ENCODE assay signal across 1 cellular context in the genomic region with DNA sequence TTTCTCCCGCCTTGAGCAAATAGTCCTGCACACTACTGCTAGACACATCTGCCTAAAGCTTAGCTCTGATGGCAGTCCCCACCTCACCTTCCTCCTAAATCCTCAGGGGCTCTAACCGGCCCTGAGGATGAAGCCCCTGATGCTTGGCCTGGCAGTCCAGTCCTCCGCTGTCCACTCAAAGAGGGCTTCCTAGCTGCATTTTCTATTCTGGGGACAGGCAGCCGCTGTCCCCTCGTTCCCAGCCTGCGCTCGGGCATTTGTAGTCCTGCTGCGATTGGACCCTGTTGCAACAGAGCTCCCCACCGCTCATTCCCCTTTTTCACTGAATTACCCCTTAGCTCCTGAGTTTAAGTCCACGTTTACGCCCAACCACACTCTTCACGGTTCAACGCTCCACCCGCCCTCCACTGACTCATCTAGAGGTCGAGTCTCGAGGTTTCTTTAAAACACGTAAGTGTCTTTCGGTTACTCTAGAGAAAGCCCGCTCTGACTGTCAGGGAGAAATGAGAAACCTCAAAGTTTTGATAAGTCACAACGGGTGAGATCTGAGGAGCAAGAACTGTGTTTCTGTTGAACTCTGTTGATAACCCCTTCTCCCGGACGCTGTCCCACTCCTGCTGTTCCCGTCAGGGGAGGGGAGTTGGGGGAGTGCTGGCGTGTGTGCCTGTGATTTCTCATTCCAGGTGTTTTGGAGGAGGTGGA.
TF ChIP-seq lines count a peak whose summit lies in the region.

No MANE protein-coding gene starts in this region.

TF ChIP-seq in GM12878, 131 proteins besides CTCF, POLR2A, EP300 and RAD21 (continues in another document):
- TF ChIP-seq ESRRA (IDR thresholded peaks at IDR 0.05; ENCODE audit: low read length) (no peak), NR2F1 (conservative IDR thresholded peaks at IDR 0.05) (peak; percentile 79), ATF7 (IDR thresholded peaks at IDR 0.05; ENCODE audit: low read depth) (peak; percentile 86), CREB1 (IDR thresholded peaks at IDR 0.05; ENCODE audit: low read depth) (peak; percentile 75), FOXK2 (IDR thresholded peaks at IDR 0.05) (no peak), SMAD1 (IDR thresholded peaks at IDR 0.05; ENCODE audit: low read depth, partially characterized antibody) (peak; percentile 93), YY1 (IDR thresholded peaks at IDR 0.05; ENCODE audit: low read depth, low read length) (no peak), GABPA (IDR thresholded peaks at IDR 0.05; ENCODE audit: low read depth) (peak; percentile 57), MYC (IDR thresholded peaks at IDR 0.05; ENCODE audit: insufficient read depth, insufficient read length, insufficient replicate concordance, low read length, severe bottlenecking) (no peak), USF2 (IDR thresholded peaks at IDR 0.05; ENCODE audit: borderline replicate concordance, low read depth, low read length) (no peak), SIX5 (IDR thresholded peaks at IDR 0.05; ENCODE audit: low read depth, low read length, severe bottlenecking) (no peak), HCFC1 (IDR thresholded peaks at IDR 0.05; ENCODE audit: low read length) (no peak), NBN (IDR thresholded peaks at IDR 0.05) (peak; percentile 58; the same call in 1 of the 2 replicates), TCF3 (IDR thresholded peaks at IDR 0.05; ENCODE audit: borderline replicate concordance, insufficient read depth, low read depth, low read length) (peak; percentile 92; the same call in 1 of the 2 replicates), PAX5 (IDR thresholded peaks at IDR 0.05; ENCODE audit: borderline replicate concordance, low read depth, low read length) (peak; percentile 98), MAX (IDR thresholded peaks at IDR 0.05; ENCODE audit: low read depth, low read length) (no peak), SUPT20H (IDR thresholded peaks at IDR 0.05; ENCODE audit: borderline replicate concordance, control insufficient read depth, low read depth, low read length) (no peak), ZNF274 (IDR thresholded peaks at IDR 0.05; ENCODE audit: insufficient read depth, insufficient read length) (no peak), CHD1 (IDR thresholded peaks at IDR 0.05; ENCODE audit: low read depth, low read length) (no peak; the same call in 1 of the 2 replicates), ZBTB11 (CRISPR knock-in tag; IDR thresholded peaks at IDR 0.05) (no peak; the same call in 1 of the 2 replicates), BRCA1 (IDR thresholded peaks at IDR 0.05; ENCODE audit: low read depth, low read length) (no peak), ZSCAN29 (IDR thresholded peaks at IDR 0.05) (no peak), IKZF2 (IDR thresholded peaks at IDR 0.05) (peak in 1 of 2 experiments; percentile 78; a peak in 2 of 4 replicates), IRF4 (IDR thresholded peaks at IDR 0.05; ENCODE audit: low read depth, low read length) (peak; percentile 70; the same call in 1 of the 2 replicates), SREBF1 (IDR thresholded peaks at IDR 0.05; ENCODE audit: low read length) (no peak), BCLAF1 (IDR thresholded peaks at IDR 0.05) (no peak), ZNF24 (IDR thresholded peaks at IDR 0.05) (0 out of 2 replicates have a peak, but pooled peaks have one; percentile 14), TARDBP (IDR thresholded peaks at IDR 0.05; ENCODE audit: borderline replicate concordance) (peak; percentile 76; the same call in 1 of the 2 replicates), CHD4 (IDR thresholded peaks at IDR 0.05) (no peak), SRF (IDR thresholded peaks at IDR 0.05; ENCODE audit: low read depth in 2 of 2, low read length in 2 of 2) (0 out of 4 replicates have a peak, but pooled peaks of 1 of the 2 experiments have one; percentile 47), TCF12 (IDR thresholded peaks at IDR 0.05; ENCODE audit: low read depth, low read length) (no peak), FOS (IDR thresholded peaks at IDR 0.05; ENCODE audit: borderline replicate concordance, extremely low read depth, insufficient read length) (no peak), ZNF207 (IDR thresholded peaks at IDR 0.05; ENCODE audit: borderline replicate concordance) (0 out of 2 replicates have a peak, but pooled peaks have one; percentile 65), NRF1 (conservative IDR thresholded peaks at IDR 0.05; ENCODE audit: low read depth, low read length) (no peak), KLF5 (IDR thresholded peaks at IDR 0.05; ENCODE audit: partially characterized antibody) (no peak), NR2C1 (IDR thresholded peaks at IDR 0.05) (no peak), SIN3A (IDR thresholded peaks at IDR 0.05; ENCODE audit: low read depth, low read length) (no peak), HDAC6 (IDR thresholded peaks at IDR 0.05; ENCODE audit: unreplicated experiment) (no peak), TCF7 (IDR thresholded peaks at IDR 0.05; ENCODE audit: borderline replicate concordance) (no peak; the same call in none of the 2 replicates), PML (IDR thresholded peaks at IDR 0.05; ENCODE audit: low read length) (peak; percentile 91), ZBED1 (IDR thresholded peaks at IDR 0.05; ENCODE audit: borderline replicate concordance) (peak; percentile 88; the same call in 1 of the 2 replicates), CBFB (IDR thresholded peaks at IDR 0.05; ENCODE audit: low read depth) (peak; percentile 85), NFIC (IDR thresholded peaks at IDR 0.05; ENCODE audit: low read depth, low read length) (peak; percentile 99), EGR1 (IDR thresholded peaks at IDR 0.05; ENCODE audit: borderline replicate concordance in 1 of 2, low read depth in 2 of 2, low read length in 2 of 2) (peak in 1 of 2 experiments; percentile 9; a peak in 1 of 3 replicates), BACH1 (IDR thresholded peaks at IDR 0.05; ENCODE audit: borderline replicate concordance) (0 out of 2 replicates have a peak, but pooled peaks have one; percentile 70)
- TF ChIP-seq, protein P1, sequence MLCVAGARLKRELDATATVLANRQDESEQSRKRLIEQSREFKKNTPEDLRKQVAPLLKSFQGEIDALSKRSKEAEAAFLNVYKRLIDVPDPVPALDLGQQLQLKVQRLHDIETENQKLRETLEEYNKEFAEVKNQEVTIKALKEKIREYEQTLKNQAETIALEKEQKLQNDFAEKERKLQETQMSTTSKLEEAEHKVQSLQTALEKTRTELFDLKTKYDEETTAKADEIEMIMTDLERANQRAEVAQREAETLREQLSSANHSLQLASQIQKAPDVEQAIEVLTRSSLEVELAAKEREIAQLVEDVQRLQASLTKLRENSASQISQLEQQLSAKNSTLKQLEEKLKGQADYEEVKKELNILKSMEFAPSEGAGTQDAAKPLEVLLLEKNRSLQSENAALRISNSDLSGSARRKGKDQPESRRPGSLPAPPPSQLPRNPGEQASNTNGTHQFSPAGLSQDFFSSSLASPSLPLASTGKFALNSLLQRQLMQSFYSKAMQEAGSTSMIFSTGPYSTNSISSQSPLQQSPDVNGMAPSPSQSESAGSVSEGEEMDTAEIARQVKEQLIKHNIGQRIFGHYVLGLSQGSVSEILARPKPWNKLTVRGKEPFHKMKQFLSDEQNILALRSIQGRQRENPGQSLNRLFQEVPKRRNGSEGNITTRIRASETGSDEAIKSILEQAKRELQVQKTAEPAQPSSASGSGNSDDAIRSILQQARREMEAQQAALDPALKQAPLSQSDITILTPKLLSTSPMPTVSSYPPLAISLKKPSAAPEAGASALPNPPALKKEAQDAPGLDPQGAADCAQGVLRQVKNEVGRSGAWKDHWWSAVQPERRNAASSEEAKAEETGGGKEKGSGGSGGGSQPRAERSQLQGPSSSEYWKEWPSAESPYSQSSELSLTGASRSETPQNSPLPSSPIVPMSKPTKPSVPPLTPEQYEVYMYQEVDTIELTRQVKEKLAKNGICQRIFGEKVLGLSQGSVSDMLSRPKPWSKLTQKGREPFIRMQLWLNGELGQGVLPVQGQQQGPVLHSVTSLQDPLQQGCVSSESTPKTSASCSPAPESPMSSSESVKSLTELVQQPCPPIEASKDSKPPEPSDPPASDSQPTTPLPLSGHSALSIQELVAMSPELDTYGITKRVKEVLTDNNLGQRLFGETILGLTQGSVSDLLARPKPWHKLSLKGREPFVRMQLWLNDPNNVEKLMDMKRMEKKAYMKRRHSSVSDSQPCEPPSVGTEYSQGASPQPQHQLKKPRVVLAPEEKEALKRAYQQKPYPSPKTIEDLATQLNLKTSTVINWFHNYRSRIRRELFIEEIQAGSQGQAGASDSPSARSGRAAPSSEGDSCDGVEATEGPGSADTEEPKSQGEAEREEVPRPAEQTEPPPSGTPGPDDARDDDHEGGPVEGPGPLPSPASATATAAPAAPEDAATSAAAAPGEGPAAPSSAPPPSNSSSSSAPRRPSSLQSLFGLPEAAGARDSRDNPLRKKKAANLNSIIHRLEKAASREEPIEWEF (IDR thresholded peaks at IDR 0.05; ENCODE audit: insufficient replicate concordance, low read depth, low read length), result no peak
- TF ChIP-seq, protein P2, sequence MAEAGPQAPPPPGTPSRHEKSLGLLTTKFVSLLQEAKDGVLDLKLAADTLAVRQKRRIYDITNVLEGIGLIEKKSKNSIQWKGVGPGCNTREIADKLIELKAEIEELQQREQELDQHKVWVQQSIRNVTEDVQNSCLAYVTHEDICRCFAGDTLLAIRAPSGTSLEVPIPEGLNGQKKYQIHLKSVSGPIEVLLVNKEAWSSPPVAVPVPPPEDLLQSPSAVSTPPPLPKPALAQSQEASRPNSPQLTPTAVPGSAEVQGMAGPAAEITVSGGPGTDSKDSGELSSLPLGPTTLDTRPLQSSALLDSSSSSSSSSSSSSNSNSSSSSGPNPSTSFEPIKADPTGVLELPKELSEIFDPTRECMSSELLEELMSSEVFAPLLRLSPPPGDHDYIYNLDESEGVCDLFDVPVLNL (IDR thresholded peaks at IDR 0.05; ENCODE audit: low read depth, low read length), result no peak
- TF ChIP-seq, protein P3, sequence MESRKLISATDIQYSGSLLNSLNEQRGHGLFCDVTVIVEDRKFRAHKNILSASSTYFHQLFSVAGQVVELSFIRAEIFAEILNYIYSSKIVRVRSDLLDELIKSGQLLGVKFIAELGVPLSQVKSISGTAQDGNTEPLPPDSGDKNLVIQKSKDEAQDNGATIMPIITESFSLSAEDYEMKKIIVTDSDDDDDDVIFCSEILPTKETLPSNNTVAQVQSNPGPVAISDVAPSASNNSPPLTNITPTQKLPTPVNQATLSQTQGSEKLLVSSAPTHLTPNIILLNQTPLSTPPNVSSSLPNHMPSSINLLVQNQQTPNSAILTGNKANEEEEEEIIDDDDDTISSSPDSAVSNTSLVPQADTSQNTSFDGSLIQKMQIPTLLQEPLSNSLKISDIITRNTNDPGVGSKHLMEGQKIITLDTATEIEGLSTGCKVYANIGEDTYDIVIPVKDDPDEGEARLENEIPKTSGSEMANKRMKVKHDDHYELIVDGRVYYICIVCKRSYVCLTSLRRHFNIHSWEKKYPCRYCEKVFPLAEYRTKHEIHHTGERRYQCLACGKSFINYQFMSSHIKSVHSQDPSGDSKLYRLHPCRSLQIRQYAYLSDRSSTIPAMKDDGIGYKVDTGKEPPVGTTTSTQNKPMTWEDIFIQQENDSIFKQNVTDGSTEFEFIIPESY (IDR thresholded peaks at IDR 0.05), result no peak
- TF ChIP-seq, protein P4, sequence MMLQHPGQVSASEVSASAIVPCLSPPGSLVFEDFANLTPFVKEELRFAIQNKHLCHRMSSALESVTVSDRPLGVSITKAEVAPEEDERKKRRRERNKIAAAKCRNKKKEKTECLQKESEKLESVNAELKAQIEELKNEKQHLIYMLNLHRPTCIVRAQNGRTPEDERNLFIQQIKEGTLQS (IDR thresholded peaks at IDR 0.05; ENCODE audit: borderline replicate concordance, extremely low read depth, low read depth, low read length), result no peak
